ENCODE assay signal across 13 cellular contexts in the genomic region with DNA sequence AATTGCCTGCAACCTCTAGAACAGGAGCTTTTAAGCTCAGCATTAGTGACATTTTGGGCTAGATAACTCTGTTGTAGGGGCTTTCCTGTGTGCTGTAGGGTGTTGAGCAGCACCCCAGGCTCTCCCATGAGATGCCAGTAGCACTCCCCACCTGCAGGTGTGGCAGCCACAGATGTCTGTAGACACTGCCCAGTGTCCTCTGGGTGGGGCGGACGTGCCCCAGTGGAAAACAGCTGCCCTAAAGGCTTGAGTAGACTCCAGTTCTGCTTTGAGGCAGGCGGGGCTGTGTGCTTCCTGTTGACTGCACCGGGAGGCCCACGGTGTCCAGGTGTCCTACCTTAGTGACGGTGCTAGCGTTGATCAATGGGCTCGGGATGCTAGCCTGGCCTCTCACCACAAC. TPM values are rescaled to one million over a fixed set of nuclear protein-coding genes. Genes with fewer than 3 reads are reported as not detected.
DNase-seq lines count a peak whose midpoint lies in the region; ATAC-seq and TF ChIP-seq lines count a peak whose summit lies in the region.
"Had no signal": no experiment of that assay in that cellular context is flagged by ENCODE, and none has a peak within 500 bp of the region (broad histone marks: within the 10 kb centered on the region; RNA-seq: fewer than 3 reads in every experiment).

No MANE protein-coding gene starts in this region.

- H3K79me2 ChIP-seq in OCI-LY1 (ENCODE audit: insufficient read depth, low read length) (no peaks in the 10 kb centered on the region), MM.1S (ENCODE audit: low read length) (peaks cover 6% of the 10 kb centered on the region; the same call in 1 of the 2 replicates)

- peak; percentile 28 to 32 for ATAC-seq in CD4-positive, CD25-positive, alpha-beta regulatory T cell (ENCODE audit: low read depth in 2 of 2)
- no peak for ATAC-seq in WTC11
- ATAC-seq: left ventricle myocardium superior had no signal

- H3K36me3 ChIP-seq in CD4-positive, CD25-positive, alpha-beta regulatory T cell (ENCODE audit: control insufficient read depth, insufficient read depth, low read length) = peaks cover 77% of the 10 kb centered on the region
- H3K36me3 ChIP-seq in OCI-LY1 (ENCODE audit: insufficient read depth, low read length) (peaks cover 61% of the 10 kb centered on the region), neutrophil (peaks cover 85% of the 10 kb centered on the region), MM.1S (replicated peaks; ENCODE audit: insufficient read depth, low read length) (peaks cover 11% of the 10 kb centered on the region)

- DNase-seq in CD4-positive, CD25-positive, alpha-beta regulatory T cell = peak in 2 of 3 donors; percentile 11 to 78
- DNase-seq in A172 (ENCODE audit: low spot score) = no peak
- DNase-seq in superior temporal gyrus (ENCODE audit: extremely low spot score) = no peak
- no peak for DNase-seq in WTC11 (ENCODE audit: low spot score)
- DNase-seq in MM.1S = no peak
- DNase-seq: GM23248, left ventricle myocardium superior, NCI-H1436, SW 1271, trophoblast cell had no signal

- peak overlapping the region; percentile 45 for H3K4me3 ChIP-seq in CD4-positive, CD25-positive, alpha-beta regulatory T cell (ENCODE audit: low read depth, low read length)
- H3K4me3 ChIP-seq in OCI-LY1 (ENCODE audit: low read depth, low read length, poor library complexity, severe bottlenecking) (no peak overlapping the region), neutrophil (ENCODE audit: low read depth in 1 of 2, low read length in 1 of 2) (no peak overlapping the region), MM.1S (ENCODE audit: low read length) (no peak overlapping the region)
- H3K4me3 ChIP-seq: GM23248 had no signal

- CTCF ChIA-PET in WTC11 (lab: Charles Lee) = no interaction called here

- peak overlapping the region; percentile 76 for H3K27ac ChIP-seq in CD4-positive, CD25-positive, alpha-beta regulatory T cell (ENCODE audit: insufficient read depth, low read length, poor library complexity, severe bottlenecking)
- H3K27ac ChIP-seq in OCI-LY1 (ENCODE audit: low read depth, low read length, poor library complexity, severe bottlenecking) = peak overlapping the region; percentile 88
- peak overlapping the region; percentile 100 for H3K27ac ChIP-seq in cingulate gyrus (ENCODE audit: low read depth, low read length)
- H3K27ac ChIP-seq in neutrophil = peak overlapping the region; percentile 86
- no peak overlapping the region for H3K27ac ChIP-seq in MM.1S (ENCODE audit: low read length)
- H3K27ac ChIP-seq: GM23248 had no signal

- H3K9ac ChIP-seq in OCI-LY1 (ENCODE audit: low read length) (no peak overlapping the region; the same call in 1 of the 2 replicates), MM.1S (ENCODE audit: low read length) (no peak overlapping the region)
- H3K9ac ChIP-seq: GM23248 had no signal

- TF ChIP-seq CTCF in OCI-LY1 (IDR thresholded peaks at IDR 0.05; ENCODE audit: low read length) (no peak), neutrophil (IDR thresholded peaks at IDR 0.05) (no peak), WTC11 (IDR thresholded peaks at IDR 0.05) (no peak), MM.1S (IDR thresholded peaks at IDR 0.05; ENCODE audit: low read length) (no peak)

- H3K27me3 ChIP-seq in CD4-positive, CD25-positive, alpha-beta regulatory T cell (ENCODE audit: control insufficient read depth, insufficient read depth, low read length) = no peaks in the 10 kb centered on the region
- no peaks in the 10 kb centered on the region for H3K27me3 ChIP-seq in OCI-LY1 (ENCODE audit: insufficient read depth, low read length)
- no peaks in the 10 kb centered on the region for H3K27me3 ChIP-seq in neutrophil
- H3K27me3 ChIP-seq in MM.1S (replicated peaks; ENCODE audit: insufficient read depth, low read length) = no peaks in the 10 kb centered on the region

- H3K9me3 Mint-ChIP-seq in CD4-positive, CD25-positive, alpha-beta regulatory T cell = no peaks in the 10 kb centered on the region
- no peaks in the 10 kb centered on the region for H3K9me3 Mint-ChIP-seq in WTC11

- H3K4me1 Mint-ChIP-seq in CD4-positive, CD25-positive, alpha-beta regulatory T cell = peaks cover 10 to 66% (median 33%) of the 10 kb centered on the region in 4 donors
- no peaks in the 10 kb centered on the region for H3K4me1 Mint-ChIP-seq in WTC11

- POLR2A ChIA-PET in WTC11 (lab: Charles Lee) = no interaction called here

- peak overlapping the region; percentile 0; the same call in 1 of the 2 replicates for H3K4me2 ChIP-seq in OCI-LY1 (ENCODE audit: low read length)
- no peak overlapping the region for H3K4me2 ChIP-seq in MM.1S (ENCODE audit: low read depth, low read length)

- H3F3A ChIP-seq in OCI-LY1 (ENCODE audit: insufficient read depth, low read length) (no peaks in the 10 kb centered on the region), MM.1S (ENCODE audit: insufficient read depth, low read length) (no peaks in the 10 kb centered on the region)

- H3K9me2 ChIP-seq in OCI-LY1 (ENCODE audit: low read depth, low read length) (no peaks in the 10 kb centered on the region), MM.1S (replicated peaks; ENCODE audit: insufficient read depth, low read length) (no peaks in the 10 kb centered on the region)

- peaks cover 46% of the 10 kb centered on the region for H3K36me3 Mint-ChIP-seq in CD4-positive, CD25-positive, alpha-beta regulatory T cell
- peaks cover 42% of the 10 kb centered on the region for H3K36me3 Mint-ChIP-seq in WTC11

- peaks cover 4% of the 10 kb centered on the region for H3K27me3 Mint-ChIP-seq in CD4-positive, CD25-positive, alpha-beta regulatory T cell
- H3K27me3 Mint-ChIP-seq in WTC11 (ENCODE audit: low read depth) = no peaks in the 10 kb centered on the region

- H3K27ac Mint-ChIP-seq in CD4-positive, CD25-positive, alpha-beta regulatory T cell = peak overlapping the region; percentile 94 to 98 (median 97)
- H3K27ac Mint-ChIP-seq in WTC11 = no peak overlapping the region

- no peak overlapping the region for H2AFZ ChIP-seq in OCI-LY1 (ENCODE audit: low read length)
- no peak overlapping the region for H2AFZ ChIP-seq in MM.1S (ENCODE audit: low read length)
- H2AFZ ChIP-seq: GM23248 had no signal

- peak overlapping the region; percentile 27 to 81 (median 58) for H3K4me3 Mint-ChIP-seq in CD4-positive, CD25-positive, alpha-beta regulatory T cell
- H3K4me3 Mint-ChIP-seq in WTC11 = no peak overlapping the region

- no peaks in the 10 kb centered on the region for H4K20me1 ChIP-seq in OCI-LY1 (ENCODE audit: insufficient read depth, low read length)
- H4K20me1 ChIP-seq in MM.1S (ENCODE audit: insufficient read depth, low read length) = no peaks in the 10 kb centered on the region

- no peaks in the 10 kb centered on the region for H3K9me3 ChIP-seq in CD4-positive, CD25-positive, alpha-beta regulatory T cell (ENCODE audit: control insufficient read depth in 2 of 2, low read length in 2 of 2)
- no peaks in the 10 kb centered on the region for H3K9me3 ChIP-seq in OCI-LY1 (ENCODE audit: low read length)
- H3K9me3 ChIP-seq in neutrophil = no peaks in the 10 kb centered on the region
- H3K9me3 ChIP-seq in MM.1S (replicated peaks; ENCODE audit: insufficient read depth, low read length) = no peaks in the 10 kb centered on the region

- H3K4me1 ChIP-seq in CD4-positive, CD25-positive, alpha-beta regulatory T cell (ENCODE audit: control insufficient read depth, insufficient read depth, low read length, poor library complexity, severe bottlenecking) = peaks cover 55% of the 10 kb centered on the region
- H3K4me1 ChIP-seq in OCI-LY1 (ENCODE audit: insufficient read depth, low read length, severe bottlenecking) (peaks cover 22% of the 10 kb centered on the region), neutrophil (ENCODE audit: control insufficient read depth in 1 of 2, insufficient read depth in 1 of 2, low read depth in 1 of 2, low read length in 1 of 2) (peaks cover 36 to 38% of the 10 kb centered on the region in 2 experiments), MM.1S (ENCODE audit: low read length) (no peaks in the 10 kb centered on the region)

TF ChIP-seq in WTC11, 78 proteins besides CTCF, POLR2A, EP300 and RAD21:
- TF ChIP-seq NR2C2 (CRISPR knock-in tag; IDR thresholded peaks at IDR 0.05) (no peak), RORB (CRISPR knock-in tag; IDR thresholded peaks at IDR 0.05) (no peak), GRHL2 (CRISPR knock-in tag; IDR thresholded peaks at IDR 0.05; ENCODE audit: insufficient replicate concordance, severe bottlenecking) (no peak)
TF ChIP-seq in WTC11: peak in this region for 0.

RNA-seq across cellular contexts. Expression of gene PWP2, which starts 16.9 kb away (rescaled TPM):
- total RNA-seq in CD4-positive, CD25-positive, alpha-beta regulatory T cell = 17.6 TPM
- 10 to 100 TPM in 1 of 4 donors, 1 to 10 TPM in 1, under 1 TPM in 2; 0.78 to 15.7 (median 4.1) TPM for polyA plus RNA-seq in CD4-positive, CD25-positive, alpha-beta regulatory T cell
- total RNA-seq in A172 (2014; rRNA removed; shearing (Covaris generic)) = 44.4 and 56.9 TPM in 2 replicates
- total RNA-seq in WTC11 (2021) = 30.6 to 41.6 TPM (median 36.3 TPM) in 3 replicates

RNA-seq across cellular contexts. Expression of gene GATD3, which starts 43.2 kb away (rescaled TPM):
- total RNA-seq in CD4-positive, CD25-positive, alpha-beta regulatory T cell = 32.1 TPM
- polyA plus RNA-seq in CD4-positive, CD25-positive, alpha-beta regulatory T cell = 10 to 100 TPM in 2 of 4 donors, 1 to 10 TPM in 2; 3.9 to 51.4 (median 27.6) TPM
- total RNA-seq in A172 (2014; rRNA removed; shearing (Covaris generic)) = 58.8 and 66.8 TPM in 2 replicates
- 29.5 to 39.0 TPM (median 32.9 TPM) in 3 replicates for total RNA-seq in WTC11 (2021)

Comparison
In these comparisons a context has a peak if more than half of its experiments do, and no peak if none do; other contexts are left out.
1. DNase-seq: peak in CD4-positive, CD25-positive, alpha-beta regulatory T cell (2 of 3); none in A172 (single experiment), superior temporal gyrus (single experiment), WTC11 (single experiment) and MM.1S (single experiment).